21 cellular contexts compared by ENCODE assay signal in the genomic region with DNA sequence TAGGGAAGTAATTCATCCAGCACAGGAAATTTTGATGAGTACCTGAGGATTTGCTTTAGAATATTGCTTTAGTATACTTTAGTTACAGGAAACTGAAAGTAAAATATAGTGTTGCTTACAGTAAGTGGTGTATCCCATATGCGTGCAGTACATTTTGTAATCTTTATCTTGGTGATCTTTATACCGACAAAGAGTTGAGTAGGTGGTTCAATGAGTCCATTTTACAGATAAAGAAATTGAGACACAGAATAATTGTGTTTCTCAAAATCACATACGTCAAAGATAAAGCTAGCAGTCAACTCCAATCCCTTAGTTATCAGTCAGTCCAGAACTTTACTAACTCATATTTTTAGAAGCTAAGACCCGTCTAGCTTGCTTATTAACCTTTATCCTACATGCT.
DNase-seq lines count a peak whose midpoint lies in the region; ATAC-seq, FAIRE-seq and TF ChIP-seq lines count a peak whose summit lies in the region.
"Had no signal": no experiment of that assay in that cellular context is flagged by ENCODE, and none has a peak within 500 bp of the region (broad histone marks: within the 10 kb centered on the region; RNA-seq: fewer than 3 reads in every experiment).

No MANE protein-coding gene starts in this region.

- no peaks in the 10 kb centered on the region for H3K9me1 ChIP-seq in K562 (ENCODE audit: control insufficient read depth, insufficient read depth, low read length)

- no peaks in the 10 kb centered on the region for H4K20me1 ChIP-seq in K562 (replicated peaks; ENCODE audit: control insufficient read depth, insufficient read depth, low read length)

- CTCF ChIA-PET in activated naive CD4-positive, alpha-beta T cell treated with anti-CD3 and anti-CD28 coated beads for 36 hours (lab: Charles Lee), result interaction anchor here (1.1 to 2.0 kb wide), 3 partner anchors 10 to 68 kb away, joined by 3 to 5 read pairs (median 4); no protein-coding TSS in a partner anchor
- CTCF ChIA-PET in K562 (lab: Yijun Ruan, JAX; ENCODE audit: low intra/inter-chr PET ratio), result no interaction called here

- no peak overlapping the region for H3K9ac ChIP-seq in K562 (ENCODE audit: insufficient read depth in 1 of 2, low read depth in 2 of 2, low read length in 2 of 2)
- H3K9ac ChIP-seq: KMS-11 had no signal

- no peaks in the 10 kb centered on the region for H3K36me3 ChIP-seq in K562 (ENCODE audit: control insufficient read depth, insufficient read depth, low read length)
- H3K36me3 ChIP-seq: HAP-1, prostate gland had no signal

- H3K36me3 Mint-ChIP-seq in activated naive CD4-positive, alpha-beta T cell treated with anti-CD3 and anti-CD28 coated beads for 36 hours (ENCODE audit: low read depth), result no peaks in the 10 kb centered on the region
- H3K36me3 Mint-ChIP-seq in T-helper 1 cell treated with Interleukin-12 subunit alpha and Interleukin-12 subunit beta and Interleukin-4 antibody, amounts not matched to agents 30 μg/mL and 1 μg/mL, for 36 hours (ENCODE audit: low read depth), result peaks cover 11% of the 10 kb centered on the region
- H3K36me3 Mint-ChIP-seq in HFFc6 (ENCODE audit: low read depth), result no peaks in the 10 kb centered on the region

- no TSS peak for BruUV-seq in K562 (replicated peaks; lab: Mats Ljungman, UMichigan)

- TF ChIP-seq RAD21 in K562 (CRISPR knock-in tag; conservative IDR thresholded peaks at IDR 0.05 in 1 of 2, IDR thresholded peaks at IDR 0.05 in 1 of 2), result no peak

- intact Hi-C loops in activated naive CD4-positive, alpha-beta T cell treated with anti-CD3 and anti-CD28 coated beads for 36 hours (cut with micrococcal nuclease), result loop anchor here (2.0 kb wide), 2 partner anchors 31 to 65 kb away; a partner anchor contains a TSS
- intact Hi-C loops in K562 (cut with micrococcal nuclease), result no loop called here

- no peaks in the 10 kb centered on the region for H3K79me2 ChIP-seq in K562 (ENCODE audit: control insufficient read depth, insufficient read depth, low read length)

- no peak for FAIRE-seq in K562 (lab: Jason Lieb, UNC)
- FAIRE-seq: D721Med, G401.6 had no signal

- no peaks in the 10 kb centered on the region for H3K27me3 Mint-ChIP-seq in activated naive CD4-positive, alpha-beta T cell treated with anti-CD3 and anti-CD28 coated beads for 36 hours (ENCODE audit: low read depth)
- H3K27me3 Mint-ChIP-seq in T-helper 1 cell treated with Interleukin-12 subunit alpha and Interleukin-12 subunit beta and Interleukin-4 antibody, amounts not matched to agents 30 μg/mL and 1 μg/mL, for 36 hours (ENCODE audit: low read depth), result peaks cover 8% of the 10 kb centered on the region
- H3K27me3 Mint-ChIP-seq in HFFc6 (ENCODE audit: insufficient read depth), result peaks cover 11% of the 10 kb centered on the region

- no peak for TF ChIP-seq POLR2A in K562 (conservative IDR thresholded peaks at IDR 0.05)

- peak overlapping the region; percentile 71 for H3K4me3 Mint-ChIP-seq in activated naive CD4-positive, alpha-beta T cell treated with anti-CD3 and anti-CD28 coated beads for 36 hours
- peak overlapping the region; percentile 78 for H3K4me3 Mint-ChIP-seq in T-helper 1 cell treated with Interleukin-12 subunit alpha and Interleukin-12 subunit beta and Interleukin-4 antibody, amounts not matched to agents 30 μg/mL and 1 μg/mL, for 36 hours
- no peak overlapping the region for H3K4me3 Mint-ChIP-seq in HFFc6
- H3K4me3 Mint-ChIP-seq: nephron progenitor cell had no signal

- no peak for DNase-seq in activated naive CD4-positive, alpha-beta T cell treated with anti-CD3 and anti-CD28 coated beads for 36 hours
- DNase-seq in activated naive CD4-positive, alpha-beta T cell (lab: John Stamatoyannopoulos, UW), result no peak
- no peak for DNase-seq in K562 (ENCODE audit: extremely low read depth in 1 of 4, low spot score in 3 of 4)
- no peak for DNase-seq in stimulated activated naive CD8-positive, alpha-beta T cell treated with anti-CD3 and anti-CD28 coated beads, Interleukin-15, Interleukin-2, amounts not matched to agents 100 U/mL and 50 U/mL, for 24 hours
- DNase-seq in GDM1 (lab: John Stamatoyannopoulos, UW), result no peak
- no peak for DNase-seq in HFFc6
- DNase-seq: caudate nucleus; effector CD4-positive, alpha-beta T cell; head of caudate nucleus; NCI-H1105 treated with DMSO at 0.1 percent for 48 hours; NCI-H526 treated with DMSO at 0.1 percent for 48 hours; nephron progenitor cell; stimulated activated CD4-positive, alpha-beta T cell treated with anti-CD3 and anti-CD28 coated beads, Interleukin-4, amount 100 ng/mL, for 24 hours had no signal

- peaks cover 15% of the 10 kb centered on the region for H3K4me1 Mint-ChIP-seq in activated naive CD4-positive, alpha-beta T cell treated with anti-CD3 and anti-CD28 coated beads for 36 hours (ENCODE audit: low read depth)
- peaks cover 31% of the 10 kb centered on the region for H3K4me1 Mint-ChIP-seq in T-helper 1 cell treated with Interleukin-12 subunit alpha and Interleukin-12 subunit beta and Interleukin-4 antibody, amounts not matched to agents 30 μg/mL and 1 μg/mL, for 36 hours (ENCODE audit: low read depth)
- no peaks in the 10 kb centered on the region for H3K4me1 Mint-ChIP-seq in HFFc6 (ENCODE audit: low read depth)

- no peak for ATAC-seq in K562
- ATAC-seq in stimulated activated naive CD8-positive, alpha-beta T cell treated with anti-CD3 and anti-CD28 coated beads, Interleukin-15, Interleukin-2, amounts not matched to agents 100 U/mL and 50 U/mL, for 24 hours, result peak; percentile 71
- no peak for ATAC-seq in HG02759 (IDR thresholded peaks at IDR 0.05; ENCODE audit: unreplicated experiment)

- H3K9me3 Mint-ChIP-seq in activated naive CD4-positive, alpha-beta T cell treated with anti-CD3 and anti-CD28 coated beads for 36 hours, result no peaks in the 10 kb centered on the region
- peaks cover 16% of the 10 kb centered on the region for H3K9me3 Mint-ChIP-seq in T-helper 1 cell treated with Interleukin-12 subunit alpha and Interleukin-12 subunit beta and Interleukin-4 antibody, amounts not matched to agents 30 μg/mL and 1 μg/mL, for 36 hours
- no peaks in the 10 kb centered on the region for H3K9me3 Mint-ChIP-seq in HFFc6

- H3K27me3 ChIP-seq in K562 (ENCODE audit: control insufficient read depth in 2 of 2, insufficient read depth in 2 of 2, low read length in 2 of 2), result no peaks in the 10 kb centered on the region

- in situ Hi-C loops in K562 (cut with MboI), result no loop called here

- TF ChIP-seq EP300 in K562 (IDR thresholded peaks at IDR 0.05; ENCODE audit: low read length), result no peak

- H3K27ac ChIP-seq in K562 (ENCODE audit: extremely low read depth, low read depth, low read length), result no peak overlapping the region
- H3K27ac ChIP-seq: KMS-11, prostate gland had no signal

- POLR2A ChIA-PET in K562 (lab: Yijun Ruan, JAX), result no interaction called here

- no peak overlapping the region for H3K4me3 ChIP-seq in K562
- H3K4me3 ChIP-seq: HAP-1, prostate gland, skin epidermis had no signal

- peaks cover 0 to 9% of the 10 kb centered on the region in 2 experiments; a peak in 3 of 5 replicates for H3K4me1 ChIP-seq in K562 (replicated peaks in 1 of 2; ENCODE audit: control insufficient read depth in 2 of 2, insufficient read depth in 2 of 2, low read length in 2 of 2)
- H3K4me1 ChIP-seq: HAP-1, prostate gland had no signal

- H3K27ac Mint-ChIP-seq in activated naive CD4-positive, alpha-beta T cell treated with anti-CD3 and anti-CD28 coated beads for 36 hours, result peak overlapping the region; percentile 79
- H3K27ac Mint-ChIP-seq in T-helper 1 cell treated with Interleukin-12 subunit alpha and Interleukin-12 subunit beta and Interleukin-4 antibody, amounts not matched to agents 30 μg/mL and 1 μg/mL, for 36 hours, result peak overlapping the region; percentile 93
- H3K27ac Mint-ChIP-seq in HFFc6, result no peak overlapping the region
- H3K27ac Mint-ChIP-seq: nephron progenitor cell had no signal

- no peak for TF ChIP-seq CTCF in K562 (IDR thresholded peaks at IDR 0.05 in 2 of 3, conservative IDR thresholded peaks at IDR 0.05 in 1 of 3; ENCODE audit: insufficient read depth in 2 of 3, low read depth in 1 of 3, low read length in 3 of 3)
- TF ChIP-seq CTCF in HFFc6 (IDR thresholded peaks at IDR 0.05), result no peak

- WGBS in K562 (ENCODE audit: insufficient coverage, low coverage, missing lambda C conversion rate), result 2% methylated on average over 4 of the region's 4 CpGs

- no peak overlapping the region for H3K4me2 ChIP-seq in K562 (ENCODE audit: insufficient read depth, low read length)
- H3K4me2 ChIP-seq: KMS-11 had no signal

- no peak overlapping the region for H2AFZ ChIP-seq in K562 (ENCODE audit: low read depth, low read length)

- H3K9me3 ChIP-seq in K562 (replicated peaks; ENCODE audit: control insufficient read depth, insufficient read depth, low read depth, low read length), result peaks cover 5% of the 10 kb centered on the region; the same call in 1 of the 2 replicates
- H3K9me3 ChIP-seq: HAP-1, prostate gland had no signal

TF ChIP-seq in K562, 482 proteins besides CTCF, POLR2A, EP300 and RAD21:
- TF ChIP-seq ADNP (tag; IDR thresholded peaks at IDR 0.05) (peak; percentile 80), ILK (tag; IDR thresholded peaks at IDR 0.05; ENCODE audit: borderline replicate concordance, low read depth) (no peak), RBM25 (IDR thresholded peaks at IDR 0.05; ENCODE audit: low read depth, low read length, severe bottlenecking) (peak; percentile 86), BCOR (IDR thresholded peaks at IDR 0.05) (peak; percentile 73; the same call in 1 of the 2 replicates), HMG20A (CRISPR knock-in tag; conservative IDR thresholded peaks at IDR 0.05) (no peak), KDM1A (IDR thresholded peaks at IDR 0.05) (peak; percentile 34 to 72; a peak in 3 of 4 replicates), CBFA2T3 (IDR thresholded peaks at IDR 0.05) (peak; percentile 24; the same call in 1 of the 2 replicates)
- TF ChIP-seq, protein P1, sequence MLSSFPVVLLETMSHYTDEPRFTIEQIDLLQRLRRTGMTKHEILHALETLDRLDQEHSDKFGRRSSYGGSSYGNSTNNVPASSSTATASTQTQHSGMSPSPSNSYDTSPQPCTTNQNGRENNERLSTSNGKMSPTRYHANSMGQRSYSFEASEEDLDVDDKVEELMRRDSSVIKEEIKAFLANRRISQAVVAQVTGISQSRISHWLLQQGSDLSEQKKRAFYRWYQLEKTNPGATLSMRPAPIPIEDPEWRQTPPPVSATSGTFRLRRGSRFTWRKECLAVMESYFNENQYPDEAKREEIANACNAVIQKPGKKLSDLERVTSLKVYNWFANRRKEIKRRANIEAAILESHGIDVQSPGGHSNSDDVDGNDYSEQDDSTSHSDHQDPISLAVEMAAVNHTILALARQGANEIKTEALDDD (IDR thresholded peaks at IDR 0.05), result 0 out of 2 replicates have a peak, but pooled peaks have one; percentile 28
TF ChIP-seq in K562: peak in this region for 6.
